ENCODE assay signal across 15 cellular contexts in genomic region chr19:19096641-19097627, GRCh38.
"Had no signal": no experiment of that assay in that cellular context is flagged by ENCODE, and none has a peak within 500 bp of the region (broad histone marks: within the 10 kb centered on the region; RNA-seq: fewer than 3 reads in every experiment).

No MANE protein-coding gene starts in this region.

- ATAC-seq: heart left ventricle; natural killer cell treated with Interleukin-12 subunit alpha and Interleukin-12 subunit beta and Interleukin-15 and Interleukin-18, amount 100 ng/mL, for 72 hours; stimulated activated effector memory CD8-positive, alpha-beta T cell treated with anti-CD3 and anti-CD28 coated beads, Interleukin-12 subunit alpha, Interleukin-12 subunit beta, amount 100 ng/mL, for 72 hours had no signal

- H3K4me1 ChIP-seq: upper lobe of left lung had no signal

- H3K4me3 Mint-ChIP-seq: activated naive CD4-positive, alpha-beta T cell treated with anti-CD3 and anti-CD28 coated beads for 36 hours; natural killer cell treated with Interleukin-12 subunit alpha and Interleukin-12 subunit beta and Interleukin-15 and Interleukin-18, amount 100 ng/mL, for 72 hours; stimulated activated effector memory CD8-positive, alpha-beta T cell treated with anti-CD3 and anti-CD28 coated beads, Interleukin-12 subunit alpha, Interleukin-12 subunit beta, amount 100 ng/mL, for 72 hours had no signal

- H3K9me3 ChIP-seq: heart left ventricle, upper lobe of left lung had no signal

- H3K27me3 ChIP-seq: heart left ventricle, upper lobe of left lung had no signal

- FAIRE-seq: keratinocyte had no signal

- H3K27ac Mint-ChIP-seq: activated naive CD4-positive, alpha-beta T cell treated with anti-CD3 and anti-CD28 coated beads for 36 hours; natural killer cell treated with Interleukin-12 subunit alpha and Interleukin-12 subunit beta and Interleukin-15 and Interleukin-18, amount 100 ng/mL, for 72 hours; stimulated activated effector memory CD8-positive, alpha-beta T cell treated with anti-CD3 and anti-CD28 coated beads, Interleukin-12 subunit alpha, Interleukin-12 subunit beta, amount 100 ng/mL, for 72 hours had no signal

- H3K27ac ChIP-seq: coronary artery, heart left ventricle, SK-N-MC, upper lobe of left lung, VCaP had no signal

- H3K4me3 ChIP-seq: coronary artery, heart left ventricle, lung, SK-N-MC, upper lobe of left lung had no signal

- H3K27me3 Mint-ChIP-seq: natural killer cell treated with Interleukin-12 subunit alpha and Interleukin-12 subunit beta and Interleukin-15 and Interleukin-18, amount 100 ng/mL, for 72 hours had no signal

- H3K9me3 Mint-ChIP-seq: activated naive CD4-positive, alpha-beta T cell treated with anti-CD3 and anti-CD28 coated beads for 36 hours; natural killer cell treated with Interleukin-12 subunit alpha and Interleukin-12 subunit beta and Interleukin-15 and Interleukin-18, amount 100 ng/mL, for 72 hours; stimulated activated effector memory CD8-positive, alpha-beta T cell treated with anti-CD3 and anti-CD28 coated beads, Interleukin-12 subunit alpha, Interleukin-12 subunit beta, amount 100 ng/mL, for 72 hours had no signal

- H3K36me3 Mint-ChIP-seq: natural killer cell treated with Interleukin-12 subunit alpha and Interleukin-12 subunit beta and Interleukin-15 and Interleukin-18, amount 100 ng/mL, for 72 hours had no signal

- DNase-seq: activated CD4-positive, alpha-beta T cell treated with anti-CD3 and anti-CD28 coated beads for 4 hours; activated naive CD4-positive, alpha-beta T cell treated with anti-CD3 and anti-CD28 coated beads for 36 hours; caudate nucleus; effector CD4-positive, alpha-beta T cell; foreskin melanocyte; heart left ventricle; T-helper 1 cell; upper lobe of left lung had no signal
